24 cellular contexts compared by ENCODE assay signal in the genomic region with DNA sequence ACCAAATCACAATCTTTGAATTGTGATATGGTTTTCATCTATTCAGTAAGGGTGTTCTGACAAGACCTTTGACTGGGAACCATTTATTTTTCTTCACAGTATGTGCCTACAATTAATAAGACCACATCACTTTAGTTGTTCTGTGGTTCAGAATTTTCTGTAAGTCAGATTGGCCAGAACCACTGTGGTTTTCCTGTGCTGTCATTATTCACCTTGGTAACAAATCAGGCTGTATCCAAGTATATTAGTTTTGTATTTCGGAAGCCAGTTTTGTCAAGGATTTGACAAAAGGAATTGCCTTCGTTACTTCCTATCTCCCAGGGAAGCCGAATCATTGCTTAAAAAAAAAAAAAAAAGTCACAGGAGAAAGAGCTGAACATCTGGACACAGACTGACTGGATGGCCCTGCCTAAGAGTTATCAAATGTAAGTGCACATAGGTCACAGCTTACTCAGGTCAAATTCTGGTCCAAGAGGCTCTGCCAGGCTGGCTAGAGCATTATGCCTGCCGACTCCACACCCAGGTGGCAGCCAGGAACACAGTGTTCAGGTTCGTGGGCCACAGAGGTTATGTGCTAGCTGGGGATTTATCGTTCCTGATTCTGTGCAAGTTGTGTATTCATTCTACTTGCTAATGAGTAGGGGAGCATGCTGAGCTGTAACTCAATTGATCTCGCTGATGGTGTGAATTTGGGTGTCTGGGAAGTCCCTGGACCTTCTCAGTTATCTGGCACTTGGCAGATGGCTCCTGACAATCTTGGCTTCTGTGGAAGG.
DNase-seq lines count a peak whose midpoint lies in the region; ATAC-seq and TF ChIP-seq lines count a peak whose summit lies in the region.
"Had no signal": no experiment of that assay in that cellular context is flagged by ENCODE, and none has a peak within 500 bp of the region (broad histone marks: within the 10 kb centered on the region; RNA-seq: fewer than 3 reads in every experiment).

No MANE protein-coding gene starts in this region.

- H3K4me3 ChIP-seq in heart right ventricle (no peak overlapping the region), GM23248 (no peak overlapping the region)
- H3K4me3 ChIP-seq: BLaER1 treated with 17β-estradiol and CSF1 and Interleukin-3, amounts not matched to agents 10 nM and 100 nM; dorsolateral prefrontal cortex; esophagus squamous epithelium; left lung; thoracic aorta had no signal

- DNase-seq in ELF-1 (ENCODE audit: low read depth, low spot score) (peak; percentile 40), T-helper 17 cell (no peak), heart right ventricle (peak in 1 of 2 donors; percentile 35), NCI-H526 treated with DMSO at 0.1 percent for 48 hours (lab: John Stamatoyannopoulos, UW) (no peak), NCI-H1105 treated with DMSO at 0.1 percent for 48 hours (lab: John Stamatoyannopoulos, UW) (no peak), GM23248 (no peak)
- DNase-seq in natural killer cell treated with Interleukin-12 subunit alpha and Interleukin-12 subunit beta and Interleukin-15 and Interleukin-18, amount 100 ng/mL, for 72 hours (ENCODE audit: low spot score): no peak
- DNase-seq: activated B cell treated with CpG ODN at 0.5 μM for 24 hours; activated CD8-positive, alpha-beta memory T cell treated with anti-CD3 and anti-CD28 coated beads for 24 hours; activated gamma-delta T cell; brain microvascular endothelial cell; DMS79; dorsolateral prefrontal cortex; esophagus squamous epithelium; left lung; NCI-H1930; NCI-H526; retina; stimulated activated CD4-positive, alpha-beta T cell treated with anti-CD3 and anti-CD28 coated beads, Interleukin-1b, Interleukin-23, amount 100 ng/mL, for 48 hours; T-cell had no signal

- H3K4me1 ChIP-seq in heart right ventricle: peaks cover 3 to 33% (median 15%) of the 10 kb centered on the region in 9 donors
- peaks cover 5% of the 10 kb centered on the region; the same call in 1 of the 2 replicates for H3K4me1 ChIP-seq in GM23248 (ENCODE audit: insufficient read depth)
- H3K4me1 ChIP-seq: BLaER1 treated with 17β-estradiol and CSF1 and Interleukin-3, amounts not matched to agents 10 nM and 100 nM; left lung had no signal

- H3K36me3 ChIP-seq in heart right ventricle (no peaks in the 10 kb centered on the region), GM23248 (ENCODE audit: low read depth) (no peaks in the 10 kb centered on the region)
- H3K36me3 ChIP-seq: brain microvascular endothelial cell, esophagus squamous epithelium, left lung, thoracic aorta had no signal

- H3K27ac ChIP-seq in heart right ventricle (peak overlapping the region in 4 of 10 donors; percentile 10 to 43 (median 30)), GM23248 (no peak overlapping the region)
- H3K27ac ChIP-seq: BLaER1 treated with 17β-estradiol and CSF1 and Interleukin-3, amounts not matched to agents 10 nM and 100 nM; brain microvascular endothelial cell; dorsolateral prefrontal cortex; esophagus squamous epithelium; left lung; thoracic aorta had no signal

- no peaks in the 10 kb centered on the region for H3K36me3 Mint-ChIP-seq in T-helper 17 cell (ENCODE audit: low read depth)
- no peaks in the 10 kb centered on the region for H3K36me3 Mint-ChIP-seq in natural killer cell treated with Interleukin-12 subunit alpha and Interleukin-12 subunit beta and Interleukin-15 and Interleukin-18, amount 100 ng/mL, for 72 hours

- no peaks in the 10 kb centered on the region for H4K20me1 ChIP-seq in GM23248 (ENCODE audit: insufficient read depth)

- peaks cover 35% of the 10 kb centered on the region for H3K79me2 ChIP-seq in GM23248 (ENCODE audit: insufficient read depth)

- no peaks in the 10 kb centered on the region for H3K9me2 ChIP-seq in GM23248 (ENCODE audit: insufficient read depth)

- H3F3A ChIP-seq in GM23248 (ENCODE audit: insufficient read depth): no peaks in the 10 kb centered on the region

- no peak overlapping the region for H3K9ac ChIP-seq in GM23248
- H3K9ac ChIP-seq: BLaER1 treated with 17β-estradiol and CSF1 and Interleukin-3, amounts not matched to agents 10 nM and 100 nM had no signal

- in situ Hi-C loops in GM23248 (cut with MboI): no loop called here

- no peaks in the 10 kb centered on the region for H3K9me3 Mint-ChIP-seq in natural killer cell treated with Interleukin-12 subunit alpha and Interleukin-12 subunit beta and Interleukin-15 and Interleukin-18, amount 100 ng/mL, for 72 hours
- H3K9me3 Mint-ChIP-seq: activated B cell treated with CpG ODN at 0.5 μM for 24 hours, neural crest cell, T-cell had no signal

- ATAC-seq in T-helper 17 cell (no peak), heart right ventricle (peak in 7 of 8 donors; percentile 53 to 98 (median 87)), HG02852 (IDR thresholded peaks at IDR 0.05; ENCODE audit: unreplicated experiment) (no peak)
- peak; percentile 32 to 52 for ATAC-seq in natural killer cell treated with Interleukin-12 subunit alpha and Interleukin-12 subunit beta and Interleukin-15 and Interleukin-18, amount 100 ng/mL, for 72 hours
- ATAC-seq: left lung, T-cell had no signal

- no peak overlapping the region for H2AFZ ChIP-seq in GM23248

- peaks cover 13% of the 10 kb centered on the region for H3K4me1 Mint-ChIP-seq in T-helper 17 cell
- peaks cover 47 to 50% of the 10 kb centered on the region in 2 donors for H3K4me1 Mint-ChIP-seq in natural killer cell treated with Interleukin-12 subunit alpha and Interleukin-12 subunit beta and Interleukin-15 and Interleukin-18, amount 100 ng/mL, for 72 hours (ENCODE audit: low read depth in 2 of 2)
- H3K4me1 Mint-ChIP-seq: neural crest cell had no signal

- no peak overlapping the region for H3K4me2 ChIP-seq in GM23248 (ENCODE audit: unreplicated experiment)
- H3K4me2 ChIP-seq: BLaER1 treated with 17β-estradiol and CSF1 and Interleukin-3, amounts not matched to agents 10 nM and 100 nM had no signal

- TF ChIP-seq CTCF in heart right ventricle (IDR thresholded peaks at IDR 0.05): no peak

- H3K27me3 ChIP-seq in heart right ventricle: no peaks in the 10 kb centered on the region
- H3K27me3 ChIP-seq in GM23248 (replicated peaks; ENCODE audit: insufficient read depth): no peaks in the 10 kb centered on the region
- H3K27me3 ChIP-seq: BLaER1 treated with 17β-estradiol and CSF1 and Interleukin-3, amounts not matched to agents 10 nM and 100 nM; brain microvascular endothelial cell; dorsolateral prefrontal cortex; esophagus squamous epithelium; left lung had no signal

- H3K27me3 Mint-ChIP-seq in T-helper 17 cell: no peaks in the 10 kb centered on the region
- H3K27me3 Mint-ChIP-seq in natural killer cell treated with Interleukin-12 subunit alpha and Interleukin-12 subunit beta and Interleukin-15 and Interleukin-18, amount 100 ng/mL, for 72 hours: no peaks in the 10 kb centered on the region
- H3K27me3 Mint-ChIP-seq: activated B cell treated with CpG ODN at 0.5 μM for 24 hours, T-cell had no signal

- intact Hi-C loops in heart right ventricle (cut with DNase I): loop anchor here in 1 of 10 donors (10.0 kb wide), 1 partner anchor 60 kb away; no protein-coding TSS in a partner anchor

- no peak overlapping the region for H3K4me3 Mint-ChIP-seq in T-helper 17 cell
- H3K4me3 Mint-ChIP-seq in natural killer cell treated with Interleukin-12 subunit alpha and Interleukin-12 subunit beta and Interleukin-15 and Interleukin-18, amount 100 ng/mL, for 72 hours: peak overlapping the region; percentile 50
- H3K4me3 Mint-ChIP-seq: activated B cell treated with CpG ODN at 0.5 μM for 24 hours, neural crest cell, T-cell had no signal

- H3K27ac Mint-ChIP-seq in T-helper 17 cell: peak overlapping the region; percentile 8
- H3K27ac Mint-ChIP-seq in natural killer cell treated with Interleukin-12 subunit alpha and Interleukin-12 subunit beta and Interleukin-15 and Interleukin-18, amount 100 ng/mL, for 72 hours: peak overlapping the region; percentile 59 to 84
- H3K27ac Mint-ChIP-seq: activated B cell treated with CpG ODN at 0.5 μM for 24 hours, T-cell had no signal

- H3K9me3 ChIP-seq in T-helper 17 cell (ENCODE audit: control insufficient read depth, low read length, poor library complexity, severe bottlenecking) (no peaks in the 10 kb centered on the region), heart right ventricle (no peaks in the 10 kb centered on the region), GM23248 (ENCODE audit: low read depth) (no peaks in the 10 kb centered on the region)
- H3K9me3 ChIP-seq: BLaER1 treated with 17β-estradiol and CSF1 and Interleukin-3, amounts not matched to agents 10 nM and 100 nM; esophagus squamous epithelium; left lung; thoracic aorta had no signal

- 36 to 38% methylated on average over 7 of the region's 7 CpGs for WGBS in heart right ventricle, 2 donors
- 29 to 31% methylated on average over 7 of the region's 7 CpGs for WGBS in GM23248 (ENCODE audit: low coverage in 1 of 2, low lambda C conversion rate in 2 of 2, missing lambda C conversion rate in 2 of 2), 2 experiments

Comparison
In these comparisons a context has a peak if more than half of its experiments do, and no peak if none do; other contexts are left out.
1. ATAC-seq: peak in heart right ventricle (7 of 8) and natural killer cell treated with Interleukin-12 subunit alpha and Interleukin-12 subunit beta and Interleukin-15 and Interleukin-18, amount 100 ng/mL, for 72 hours (2 of 2); none in T-helper 17 cell (single experiment) and HG02852 (single experiment).